8 cellular contexts compared by ENCODE assay signal in the genomic region with DNA sequence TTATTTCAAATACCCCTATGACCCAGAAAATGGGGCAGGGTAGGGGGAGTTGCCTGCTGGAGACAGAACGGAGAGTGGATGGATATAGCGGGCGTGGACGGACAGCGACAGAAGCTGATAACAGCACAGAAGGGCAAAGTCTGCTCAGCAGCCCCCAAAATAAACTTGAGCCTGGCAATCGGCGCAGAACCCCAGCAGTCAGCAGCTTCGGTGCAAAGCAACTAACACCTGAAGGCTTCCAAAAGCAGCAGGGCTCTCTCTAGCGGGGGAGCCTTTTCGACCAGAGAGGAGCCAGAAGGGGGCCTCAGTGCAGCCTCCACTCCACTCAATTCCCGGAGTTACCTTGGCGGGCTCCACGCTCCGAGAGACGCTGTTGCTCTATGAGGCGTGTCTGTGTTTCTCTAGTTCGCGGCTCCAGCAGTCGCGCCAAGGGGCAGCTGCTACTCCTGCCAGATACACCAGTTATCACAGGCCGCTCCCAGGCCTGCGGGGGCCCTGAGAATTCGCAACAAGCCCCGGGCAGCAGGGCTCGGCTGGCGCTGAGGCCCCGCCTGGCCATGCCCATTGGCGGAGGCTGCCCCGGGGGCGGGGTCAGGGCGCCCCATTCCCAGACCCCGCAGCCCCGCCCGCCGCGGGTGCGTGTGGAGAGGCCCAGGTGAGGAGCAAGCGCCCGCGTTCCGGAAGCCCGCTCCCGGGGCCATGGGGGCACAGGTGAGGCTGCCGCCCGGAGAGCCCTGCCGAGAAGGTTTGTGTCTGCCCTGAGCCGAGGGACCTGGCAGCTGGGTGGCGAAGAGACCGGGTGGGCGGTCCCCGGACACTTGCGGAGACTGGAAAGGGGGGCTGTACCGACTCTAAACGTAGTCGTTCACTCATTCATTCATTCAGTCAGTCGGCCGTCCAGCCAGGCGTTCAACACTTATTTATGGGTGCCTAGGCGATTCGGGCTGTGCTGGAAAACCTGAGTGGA. TPM values are rescaled to one million over a fixed set of nuclear protein-coding genes. Genes with fewer than 3 reads are reported as not detected.
DNase-seq lines count a peak whose midpoint lies in the region; ATAC-seq and TF ChIP-seq lines count a peak whose summit lies in the region.

A gene (minus strand): TSS at position 541 of the 967 bp plus-strand sequence. CDS start 63,992 bp downstream, outside the sequence.
A gene (plus strand): TSS at position 632 of the 967 bp plus-strand sequence. CDS start 68 bp downstream, at position 700.

- H3K4me1 ChIP-seq in H9 (ENCODE audit: insufficient read depth, low read length) (no peaks in the 10 kb centered on the region), Loucy (ENCODE audit: insufficient read depth, low read length, poor library complexity, severe bottlenecking) (no peaks in the 10 kb centered on the region), thymus (ENCODE audit: control insufficient read depth, insufficient read depth, low read length) (peaks cover 8% of the 10 kb centered on the region)

- no peak within 1 kb of the TSS for H4K5ac ChIP-seq in H9 (ENCODE audit: insufficient read length, low read depth, low read length)

- H3F3A ChIP-seq in Loucy (ENCODE audit: low read depth), result no peaks in the 10 kb centered on the region

- H3K18ac ChIP-seq in H9 (ENCODE audit: insufficient read length, low read depth, low read length), result peak within 1 kb of the TSS; percentile 56

- H3K36me3 Mint-ChIP-seq in H9 (ENCODE audit: insufficient read depth in 1 of 3, low read depth in 3 of 3) (peaks cover 0 to 19% (median 6%) of the 10 kb centered on the region in 3 experiments; a peak in 5 of 7 replicates), glutamatergic neuron (ENCODE audit: unreplicated experiment) (no peaks in the 10 kb centered on the region)

- DNase-seq in GDM1 (lab: John Stamatoyannopoulos, UW), result peak; percentile 4
- DNase-seq in H9, result peak; percentile 94
- DNase-seq in SK-MEL-5 (ENCODE audit: low read depth, low spot score), result peak; percentile 56
- peak; percentile 71 for DNase-seq in activated naive CD4-positive, alpha-beta T cell treated with Interleukin-2 at 50 U/mL for 16 hours
- peak; percentile 81 for DNase-seq in glutamatergic neuron
- DNase-seq in omental fat pad (ENCODE audit: low spot score), result peak; percentile 48

- H3K9me3 ChIP-seq in H9 (ENCODE audit: control insufficient read depth, low read depth, low read length) (no peaks in the 10 kb centered on the region), Loucy (ENCODE audit: insufficient read depth, low read depth, low read length) (no peaks in the 10 kb centered on the region), thymus (ENCODE audit: control insufficient read depth) (no peaks in the 10 kb centered on the region)

- H3K27ac ChIP-seq in H9 (ENCODE audit: insufficient read length, low read depth, low read length), result no peak within 1 kb of the TSS
- H3K27ac ChIP-seq in thymus (ENCODE audit: low read depth), result no peak within 1 kb of the TSS

- H3K4me3 Mint-ChIP-seq in H9 (peak within 1 kb of the TSS; percentile 90 to 95), glutamatergic neuron (ENCODE audit: unreplicated experiment) (peak within 1 kb of the TSS; percentile 87)

- H3K36me3 ChIP-seq in Loucy (ENCODE audit: insufficient read depth, low read length) (no peaks in the 10 kb centered on the region), thymus (ENCODE audit: control insufficient read depth, insufficient read depth) (no peaks in the 10 kb centered on the region)

- no peak within 1 kb of the TSS for H2BK20ac ChIP-seq in H9 (ENCODE audit: low read depth, low read length, poor library complexity, severe bottlenecking)

- peaks cover 9% of the 10 kb centered on the region for H3K23me2 ChIP-seq in H9 (ENCODE audit: insufficient read length, low read depth, low read length, poor library complexity, severe bottlenecking)

- H3K79me2 ChIP-seq in H9 (ENCODE audit: insufficient read depth, low read length) (no peaks in the 10 kb centered on the region), Loucy (ENCODE audit: insufficient read depth, low read length) (no peaks in the 10 kb centered on the region)

- no peaks in the 10 kb centered on the region for H3K9me2 ChIP-seq in Loucy (replicated peaks; ENCODE audit: low read depth, low read length)

- peak; percentile 96 for ATAC-seq in omental fat pad (ENCODE audit: low FRiP score)

- peaks cover 12% of the 10 kb centered on the region for H3K27me3 Mint-ChIP-seq in H9 (ENCODE audit: low read depth)
- peaks cover 3% of the 10 kb centered on the region for H3K27me3 Mint-ChIP-seq in glutamatergic neuron (ENCODE audit: unreplicated experiment)

- no peaks in the 10 kb centered on the region for H3K79me1 ChIP-seq in H9 (ENCODE audit: insufficient read depth, low read depth, low read length, poor library complexity, severe bottlenecking)

- H3K14ac ChIP-seq in H9 (ENCODE audit: insufficient read depth, low read length), result peak within 1 kb of the TSS; percentile 76; the same call in 1 of the 2 replicates

- H4K91ac ChIP-seq in H9 (ENCODE audit: insufficient read length, low read depth, low read length), result no peak within 1 kb of the TSS

- no peaks in the 10 kb centered on the region for H3K27me3 ChIP-seq in H9 (ENCODE audit: insufficient read depth, low read length)
- peaks cover 20% of the 10 kb centered on the region for H3K27me3 ChIP-seq in Loucy (ENCODE audit: insufficient read depth, low read length, poor library complexity, severe bottlenecking)
- H3K27me3 ChIP-seq in thymus (ENCODE audit: control insufficient read depth, insufficient read depth), result peaks cover 22% of the 10 kb centered on the region

- no peak within 1 kb of the TSS for H2BK15ac ChIP-seq in H9 (ENCODE audit: low read depth, low read length)

- peak within 1 kb of the TSS; percentile 69 to 92 (median 80); a peak in 5 of 7 replicates for H3K27ac Mint-ChIP-seq in H9
- H3K27ac Mint-ChIP-seq in glutamatergic neuron (ENCODE audit: unreplicated experiment), result no peak within 1 kb of the TSS

- no peak within 1 kb of the TSS for H2BK12ac ChIP-seq in H9 (ENCODE audit: insufficient read length, low read depth, low read length)

- H3K9me3 Mint-ChIP-seq in H9 (peaks cover 6 to 7% of the 10 kb centered on the region in 2 experiments), glutamatergic neuron (ENCODE audit: unreplicated experiment) (peaks cover 6% of the 10 kb centered on the region)

- no peak within 1 kb of the TSS for H2AK5ac ChIP-seq in H9 (ENCODE audit: insufficient read length, low read length)

- peak within 1 kb of the TSS; percentile 17 for H2AFZ ChIP-seq in H9 (ENCODE audit: low read length)
- peak within 1 kb of the TSS; percentile 91 for H2AFZ ChIP-seq in Loucy (ENCODE audit: low read length)

- no peak within 1 kb of the TSS for H3T11ph ChIP-seq in H9 (ENCODE audit: low read length)

- H3K56ac ChIP-seq in H9 (ENCODE audit: insufficient read length, low read depth, low read length), result no peak within 1 kb of the TSS

- in situ Hi-C loops in SK-MEL-5 (cut with HindIII; ENCODE audit: low pct_unique_long_range_greater_than_20kb, low sequenced_read_pairs), result no loop called here

- H3K4me1 Mint-ChIP-seq in H9 (peaks cover 51 to 56% of the 10 kb centered on the region in 2 experiments), glutamatergic neuron (ENCODE audit: low read depth, unreplicated experiment) (peaks cover 2% of the 10 kb centered on the region)

- no peak within 1 kb of the TSS for H2BK120ac ChIP-seq in H9 (ENCODE audit: low read depth, low read length, poor library complexity, severe bottlenecking)

- no peaks in the 10 kb centered on the region for H4K20me1 ChIP-seq in H9 (ENCODE audit: control insufficient read depth, insufficient read depth, insufficient read length)
- H4K20me1 ChIP-seq in Loucy (ENCODE audit: insufficient read depth, low read length, poor library complexity, severe bottlenecking), result no peaks in the 10 kb centered on the region

- no peak within 1 kb of the TSS for H3K4ac ChIP-seq in H9 (ENCODE audit: low read depth, low read length)

- H3K23ac ChIP-seq in H9 (ENCODE audit: insufficient read length, low read depth, low read length), result no peak within 1 kb of the TSS

- peak within 1 kb of the TSS; percentile 72 for H3K4me3 ChIP-seq in Loucy (ENCODE audit: low read length, poor library complexity, severe bottlenecking)
- H3K4me3 ChIP-seq in thymus (ENCODE audit: low read length), result peak within 1 kb of the TSS; percentile 54

- H3K9ac ChIP-seq in H9 (ENCODE audit: extremely low read depth, insufficient read length, low read length) (peak within 1 kb of the TSS; percentile 64), Loucy (ENCODE audit: low read depth, low read length, poor library complexity, severe bottlenecking) (no peak within 1 kb of the TSS)

- no peak within 1 kb of the TSS for H2BK5ac ChIP-seq in H9 (ENCODE audit: insufficient read length, low read length)

- TF ChIP-seq CTCF in H9 (conservative IDR thresholded peaks at IDR 0.05) (peak; percentile 49; the same call in 2 of the 3 replicates), Loucy (conservative IDR thresholded peaks at IDR 0.05; ENCODE audit: low read length) (peak; percentile 52), glutamatergic neuron (IDR thresholded peaks at IDR 0.05; ENCODE audit: partially characterized antibody, unreplicated experiment) (no peak), omental fat pad (IDR thresholded peaks at IDR 0.05) (no peak)

- WGBS in H9 (ENCODE audit: extremely low coverage, insufficient read length, low lambda C conversion rate), result no CpG with 5 or more reads among the region's 60 CpGs
- 5% methylated on average over 60 of the region's 60 CpGs for WGBS in thymus

- H3K4me2 ChIP-seq in H9 (ENCODE audit: insufficient read depth, insufficient read length, low read length) (peak within 1 kb of the TSS; percentile 94), Loucy (ENCODE audit: low read depth, low read length, poor library complexity, severe bottlenecking) (peak within 1 kb of the TSS; percentile 66)

- no peak within 1 kb of the TSS for H4K8ac ChIP-seq in H9 (replicated peaks; ENCODE audit: insufficient read length, low read depth, low read length)

RNA-seq across cellular contexts. Expression of the first gene that starts in this region (rescaled TPM):
- 1.0 and 1.4 TPM in 2 replicates for total RNA-seq in H9 (2021)
- total RNA-seq in SK-MEL-5 (2014; rRNA removed; shearing (Covaris generic)), result 0.05 and 0.35 TPM in 2 replicates
- 0.02 and 0.03 TPM in 2 replicates for polyA plus RNA-seq in SK-MEL-5 (2015; cell fraction: cytosol; rRNA removed)
- not detected in 2 replicates for polyA plus RNA-seq in SK-MEL-5 (2015; cell fraction: nucleus; rRNA removed)
- not detected for total RNA-seq in glutamatergic neuron (ENCODE audit: unreplicated experiment)
- 1 to 10 TPM in 3 of 4 donors, not detected in 1; 1.1 to 1.7 (median 1.4) TPM for total RNA-seq in omental fat pad
- polyA plus RNA-seq in thymus, result 1.1 TPM

RNA-seq across cellular contexts. Expression of the second gene that starts in this region (rescaled TPM):
- total RNA-seq in H9 (2021) (13.1 and 16.9 TPM in 2 replicates), glutamatergic neuron (ENCODE audit: unreplicated experiment) (0.83 TPM), omental fat pad (1 to 10 TPM in 2 of 4 donors, under 1 TPM in 1, not detected in 1; 0.50 to 6.5 (median 1.1) TPM)
- total RNA-seq in SK-MEL-5 (2014; rRNA removed; shearing (Covaris generic)), result 0.13 and 0.40 TPM in 2 replicates
- polyA plus RNA-seq in SK-MEL-5 (2015; cell fraction: cytosol; rRNA removed), result 0.08 and 0.35 TPM in 2 replicates
- 0.07 TPM in 1 of 2 replicates, not detected in the other for polyA plus RNA-seq in SK-MEL-5 (2015; cell fraction: nucleus; rRNA removed)
- polyA plus RNA-seq in thymus, result 0.73 TPM

Comparison
In these comparisons a context has a peak if more than half of its experiments do, and no peak if none do; other contexts are left out.
1. Peak in DNase-seq in SK-MEL-5; RNA of the genes that start here not detected or under 1 TPM.
2. Peak in DNase-seq in glutamatergic neuron; RNA of the genes that start here not detected or under 1 TPM.
3. DNase-seq: peak in every context shown above with its lines; median percentile 94 in H9; 81 in glutamatergic neuron; 71 in activated naive CD4-positive, alpha-beta T cell treated with Interleukin-2 at 50 U/mL for 16 hours; 56 in SK-MEL-5; 48 in omental fat pad; 4 in GDM1.
4. CTCF ChIP-seq: peak in H9 (single experiment) and Loucy (single experiment); none in glutamatergic neuron (single experiment) and omental fat pad (0 of 3).